ENCODE assay signal across 16 cellular contexts in the genomic region with DNA sequence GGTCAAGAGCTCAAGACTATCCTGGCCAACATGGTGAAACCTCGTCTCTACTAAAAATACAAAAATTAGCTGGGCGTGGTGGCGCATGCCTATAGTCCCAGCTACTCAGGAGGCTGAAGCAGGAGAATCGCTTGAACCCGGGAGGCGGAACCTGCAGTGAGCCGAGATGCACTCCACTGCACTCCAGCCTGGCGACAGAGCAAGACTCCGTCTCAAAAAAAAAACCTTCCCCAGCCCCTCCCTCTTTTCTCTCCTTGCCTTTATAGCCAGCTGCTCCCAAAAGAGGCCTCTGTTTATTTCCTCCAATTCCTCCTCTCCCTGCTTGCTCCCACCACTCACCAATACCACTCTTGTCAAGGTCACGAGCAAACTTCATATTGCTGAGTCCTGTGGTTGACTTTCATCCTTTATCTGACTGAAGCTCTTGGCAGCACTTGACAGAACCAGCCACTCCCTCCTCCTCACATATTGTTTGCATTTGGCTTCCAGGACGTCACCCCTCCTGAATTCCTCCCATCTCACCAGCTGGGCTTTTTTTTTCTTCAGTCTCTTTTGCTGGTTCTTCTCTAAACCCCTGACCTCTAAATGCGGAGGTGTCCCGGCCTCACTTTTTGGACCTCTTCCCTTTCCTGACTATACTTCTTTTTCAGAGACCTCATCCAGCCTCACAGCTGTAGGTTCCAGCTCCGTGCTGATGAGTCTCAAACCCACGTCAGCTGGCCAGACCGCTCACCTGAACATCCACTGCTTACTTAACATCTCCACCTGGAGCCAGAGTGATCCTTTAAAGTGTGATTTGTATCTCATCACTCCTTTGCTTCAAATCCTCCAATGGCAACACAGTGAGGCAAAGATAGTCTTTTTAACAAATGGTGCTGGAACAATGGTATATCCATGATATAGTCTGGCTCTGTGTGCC.
DNase-seq lines count a peak whose midpoint lies in the region; ATAC-seq, FAIRE-seq and TF ChIP-seq lines count a peak whose summit lies in the region.
"Had no signal": no experiment of that assay in that cellular context is flagged by ENCODE, and none has a peak within 500 bp of the region (broad histone marks: within the 10 kb centered on the region; RNA-seq: fewer than 3 reads in every experiment).

No MANE protein-coding gene starts in this region.

- H3K4me1 ChIP-seq in IMR-90 (ENCODE audit: control insufficient read depth, insufficient read depth, low read length) (no peaks in the 10 kb centered on the region), K562 (replicated peaks in 1 of 2; ENCODE audit: control insufficient read depth in 2 of 2, insufficient read depth in 2 of 2, low read length in 2 of 2) (peaks cover 0 to 7% of the 10 kb centered on the region in 2 experiments; a peak in 3 of 5 replicates), mesendoderm (ENCODE audit: control insufficient read depth, low read depth, low read length) (no peaks in the 10 kb centered on the region), A673 (ENCODE audit: insufficient read depth, low read length, poor library complexity, severe bottlenecking) (no peaks in the 10 kb centered on the region)

- peak; percentile 95 for FAIRE-seq in K562 (lab: Jason Lieb, UNC)

- H3K18ac ChIP-seq in IMR-90 (ENCODE audit: low read depth, low read length), result no peak overlapping the region
- H3K18ac ChIP-seq in mesendoderm (ENCODE audit: low read length), result no peak overlapping the region

- TF ChIP-seq CTCF in IMR-90 (conservative IDR thresholded peaks at IDR 0.05; ENCODE audit: low read depth, low read length) (no peak), K562 (IDR thresholded peaks at IDR 0.05 in 2 of 3, conservative IDR thresholded peaks at IDR 0.05 in 1 of 3; ENCODE audit: insufficient read depth in 2 of 3, low read depth in 1 of 3, low read length in 3 of 3) (no peak), A673 (conservative IDR thresholded peaks at IDR 0.05; ENCODE audit: low read depth, low read length) (no peak)

- POLR2A ChIA-PET in IMR-90 (lab: Charles Lee; ENCODE audit: unreplicated experiment), result no interaction called here
- POLR2A ChIA-PET in K562 (lab: Yijun Ruan, JAX), result interaction anchor here (0.6 to 1.3 kb wide), 5 partner anchors 13 to 220 kb away, joined by 3 to 5 read pairs (median 3); no protein-coding TSS in a partner anchor
- POLR2A ChIA-PET in A673 (lab: Charles Lee; ENCODE audit: low non-redundant PET), result no interaction called here

- H3K56ac ChIP-seq in IMR-90 (ENCODE audit: extremely low read depth, insufficient read depth, low read length) (no peak overlapping the region), mesendoderm (ENCODE audit: low read length) (no peak overlapping the region)

- H2BK120ac ChIP-seq in IMR-90 (ENCODE audit: low read depth, low read length) (no peak overlapping the region), mesendoderm (ENCODE audit: low read depth, low read length) (no peak overlapping the region)

- H2AK9ac ChIP-seq in IMR-90 (replicated peaks; ENCODE audit: low read depth, low read length, poor library complexity), result no peak overlapping the region

- BruUV-seq in IMR-90 (replicated peaks; lab: Mats Ljungman, UMichigan), result no TSS peak
- BruUV-seq in K562 (replicated peaks; lab: Mats Ljungman, UMichigan), result no TSS peak
- no TSS peak for BruUV-seq in A673 (replicated peaks; lab: Mats Ljungman, UMichigan)

- H4K20me1 ChIP-seq in IMR-90 (ENCODE audit: insufficient read depth, low read length) (no peaks in the 10 kb centered on the region), K562 (replicated peaks; ENCODE audit: control insufficient read depth, insufficient read depth, low read length) (no peaks in the 10 kb centered on the region)

- no peaks in the 10 kb centered on the region for H3K27me3 ChIP-seq in IMR-90 (ENCODE audit: control insufficient read depth, insufficient read depth, low read length)
- no peaks in the 10 kb centered on the region for H3K27me3 ChIP-seq in K562 (ENCODE audit: control insufficient read depth in 2 of 2, insufficient read depth in 2 of 2, low read length in 2 of 2)
- H3K27me3 ChIP-seq in mesendoderm (ENCODE audit: insufficient read depth, low read length, poor library complexity), result no peaks in the 10 kb centered on the region
- H3K27me3 ChIP-seq in A673 (replicated peaks; ENCODE audit: insufficient read depth, low read depth, low read length, poor library complexity), result no peaks in the 10 kb centered on the region

- TF ChIP-seq RAD21 in IMR-90 (IDR thresholded peaks at IDR 0.05; ENCODE audit: low read length), result no peak
- no peak for TF ChIP-seq RAD21 in K562 (CRISPR knock-in tag; conservative IDR thresholded peaks at IDR 0.05 in 1 of 2, IDR thresholded peaks at IDR 0.05 in 1 of 2)

- H3K79me1 ChIP-seq in IMR-90 (ENCODE audit: low read depth in 1 of 2, low read length in 2 of 2) (no peaks in the 10 kb centered on the region), mesendoderm (ENCODE audit: low read length) (no peaks in the 10 kb centered on the region)

- H3K23ac ChIP-seq in IMR-90 (ENCODE audit: low read depth, low read length) (no peak overlapping the region), mesendoderm (ENCODE audit: low read length) (no peak overlapping the region)

- no peaks in the 10 kb centered on the region for H3K9me1 ChIP-seq in IMR-90 (ENCODE audit: insufficient read depth, low read length)
- H3K9me1 ChIP-seq in K562 (ENCODE audit: control insufficient read depth, insufficient read depth, low read length), result no peaks in the 10 kb centered on the region

- H4K5ac ChIP-seq in IMR-90 (ENCODE audit: low read depth, low read length), result no peak overlapping the region
- no peak overlapping the region for H4K5ac ChIP-seq in mesendoderm (ENCODE audit: low read length)

- TF ChIP-seq EP300 in K562 (IDR thresholded peaks at IDR 0.05; ENCODE audit: low read length), result no peak

- DNase-seq in DMS53 treated with DMSO at 0.1 percent for 48 hours (lab: John Stamatoyannopoulos, UW; ENCODE audit: unreplicated experiment), result peak; percentile 39
- DNase-seq in IMR-90, result peak; percentile 78
- peak in 2 of 4 experiments; percentile 58 to 75 for DNase-seq in K562 (ENCODE audit: extremely low read depth in 1 of 4, low spot score in 3 of 4)
- DNase-seq in mesendoderm, result peak; percentile 26
- DNase-seq in NOMO-1 (lab: John Stamatoyannopoulos, UW; ENCODE audit: unreplicated experiment in 2 of 2), result no peak
- DNase-seq in A673 (ENCODE audit: low spot score), result no peak
- DNase-seq: activated CD4-positive, alpha-beta memory T cell treated with anti-CD3 and anti-CD28 coated beads for 36 hours; aorta; DMS153; glutamatergic neuron; H9; NCI-H1694; SHP77; stimulated activated CD4-positive, alpha-beta T cell treated with anti-CD3 and anti-CD28 coated beads, Interleukin-12 subunit alpha, Interleukin-12 subunit beta, amount 100 ng/mL, for 4 hours had no signal

- H2BK5ac ChIP-seq in IMR-90 (ENCODE audit: low read depth, low read length, poor library complexity, severe bottlenecking) (no peak overlapping the region), mesendoderm (ENCODE audit: low read length) (no peak overlapping the region)

- TF ChIP-seq POLR2A in IMR-90 (IDR thresholded peaks at IDR 0.05; ENCODE audit: low read depth, low read length) (no peak), K562 (conservative IDR thresholded peaks at IDR 0.05) (no peak)

- H3K9me3 ChIP-seq in IMR-90 (ENCODE audit: control insufficient read depth, insufficient read depth, low read length), result no peaks in the 10 kb centered on the region
- H3K9me3 ChIP-seq in K562 (replicated peaks; ENCODE audit: control insufficient read depth, insufficient read depth, low read depth, low read length), result no peaks in the 10 kb centered on the region
- H3K9me3 ChIP-seq in A673 (ENCODE audit: low read depth, low read length, poor library complexity, severe bottlenecking), result no peaks in the 10 kb centered on the region

- H3K4me2 ChIP-seq in IMR-90 (ENCODE audit: low read depth, low read length), result no peak overlapping the region
- peak overlapping the region; percentile 66 for H3K4me2 ChIP-seq in K562 (ENCODE audit: insufficient read depth, low read length)
- no peak overlapping the region for H3K4me2 ChIP-seq in mesendoderm (ENCODE audit: low read length)

- intact Hi-C loops in IMR-90 (cut with micrococcal nuclease), result no loop called here
- intact Hi-C loops in K562 (cut with micrococcal nuclease), result no loop called here
- intact Hi-C loops in A673 (cut with micrococcal nuclease; ENCODE audit: unreplicated experiment), result no loop called here

- H2AFZ ChIP-seq in IMR-90 (replicated peaks; ENCODE audit: low read length, poor library complexity), result peak overlapping the region; percentile 28
- peak overlapping the region; percentile 84 for H2AFZ ChIP-seq in K562 (ENCODE audit: low read depth, low read length)

- H4K8ac ChIP-seq in IMR-90 (ENCODE audit: low read depth in 2 of 2, low read length in 2 of 2) (no peak overlapping the region), mesendoderm (ENCODE audit: low read depth, low read length) (no peak overlapping the region)

- H2BK15ac ChIP-seq in IMR-90 (ENCODE audit: low read depth, low read length), result no peak overlapping the region
- H2BK15ac ChIP-seq in mesendoderm (replicated peaks; ENCODE audit: low read depth), result no peak overlapping the region

- peak; percentile 82 for ATAC-seq in IMR-90 (ENCODE audit: low read depth)
- ATAC-seq in K562, result peak; percentile 96
- ATAC-seq in GM18870 (IDR thresholded peaks at IDR 0.05; ENCODE audit: unreplicated experiment), result no peak
- ATAC-seq in GM21515 (IDR thresholded peaks at IDR 0.05; ENCODE audit: unreplicated experiment), result no peak

- 39% methylated on average over 10 of the region's 16 CpGs; no CpG with 5 or more reads in 1 of the 2 experiments for WGBS in IMR-90 (ENCODE audit: extremely low coverage in 2 of 2, insufficient read length in 1 of 2), 2 experiments
- WGBS in K562 (ENCODE audit: insufficient coverage, low coverage, missing lambda C conversion rate), result 17% methylated on average over 11 of the region's 16 CpGs
- WGBS in mesendoderm (ENCODE audit: extremely low coverage, insufficient coverage, low lambda C conversion rate), result no CpG with 5 or more reads among the region's 16 CpGs

- no peak overlapping the region for H3K27ac ChIP-seq in IMR-90 (ENCODE audit: insufficient read depth, low read length)
- no peak overlapping the region for H3K27ac ChIP-seq in K562 (ENCODE audit: extremely low read depth, low read depth, low read length)
- no peak overlapping the region for H3K27ac ChIP-seq in mesendoderm (ENCODE audit: low read depth, low read length)
- H3K27ac ChIP-seq in A673 (ENCODE audit: low read depth, low read length, poor library complexity, severe bottlenecking), result no peak overlapping the region

- in situ Hi-C loops in IMR-90 (cut with MboI; ENCODE audit: low sequenced_read_pairs), result no loop called here
- in situ Hi-C loops in K562 (cut with MboI), result no loop called here

- H3K79me2 ChIP-seq in K562 (ENCODE audit: control insufficient read depth, insufficient read depth, low read length) (no peaks in the 10 kb centered on the region), mesendoderm (ENCODE audit: control insufficient read depth, insufficient read depth, low read length) (no peaks in the 10 kb centered on the region)

- dilution Hi-C loops in IMR-90 (cut with HindIII; ENCODE audit: low sequenced_read_pairs, unreplicated experiment), result no loop called here

- no peak overlapping the region for H4K91ac ChIP-seq in IMR-90 (ENCODE audit: insufficient read depth, low read depth, low read length)

- H2AK5ac ChIP-seq in IMR-90 (ENCODE audit: low read depth, low read length) (no peak overlapping the region), mesendoderm (ENCODE audit: low read length) (no peak overlapping the region)

- H3K4me3 ChIP-seq in IMR-90 (ENCODE audit: insufficient read depth, low read depth, low read length) (no peak overlapping the region), K562 (no peak overlapping the region), mesendoderm (ENCODE audit: low read length) (no peak overlapping the region), A673 (ENCODE audit: low read depth, low read length, poor library complexity, severe bottlenecking) (no peak overlapping the region)

- H3K9ac ChIP-seq in IMR-90 (ENCODE audit: low read depth, low read length), result no peak overlapping the region
- H3K9ac ChIP-seq in K562 (ENCODE audit: insufficient read depth in 1 of 2, low read depth in 2 of 2, low read length in 2 of 2), result peak overlapping the region in 1 of 2 experiments; percentile 64; a peak in 1 of 4 replicates
- no peak overlapping the region for H3K9ac ChIP-seq in mesendoderm (ENCODE audit: low read length)

- no peaks in the 10 kb centered on the region for H3K36me3 ChIP-seq in IMR-90 (ENCODE audit: control insufficient read depth, insufficient read depth, low read length)
- H3K36me3 ChIP-seq in K562 (ENCODE audit: control insufficient read depth, insufficient read depth, low read length), result no peaks in the 10 kb centered on the region
- no peaks in the 10 kb centered on the region for H3K36me3 ChIP-seq in mesendoderm (ENCODE audit: control insufficient read depth, insufficient read depth, low read length)
- no peaks in the 10 kb centered on the region for H3K36me3 ChIP-seq in A673 (ENCODE audit: insufficient read depth, low read length, poor library complexity, severe bottlenecking)

- CTCF ChIA-PET in IMR-90 (lab: Yijun Ruan, JAX) (interaction anchor here (1.1 kb wide), 1 partner anchor 43 kb away, joined by 5 read pairs; no protein-coding TSS in a partner anchor), K562 (lab: Yijun Ruan, JAX; ENCODE audit: low intra/inter-chr PET ratio) (no interaction called here), A673 (lab: Charles Lee) (no interaction called here)

- H2BK20ac ChIP-seq in IMR-90 (ENCODE audit: low read depth, low read length), result no peak overlapping the region

- no peak overlapping the region for H3K4ac ChIP-seq in IMR-90 (ENCODE audit: low read depth, low read length)
- H3K4ac ChIP-seq in mesendoderm (ENCODE audit: low read depth, low read length), result no peak overlapping the region

- no peak overlapping the region for H3K14ac ChIP-seq in IMR-90 (replicated peaks; ENCODE audit: low read depth, low read length)

Comparison
In these comparisons a context has a peak if more than half of its experiments do, and no peak if none do; other contexts are left out.
1. DNase-seq: peak in DMS53 treated with DMSO at 0.1 percent for 48 hours (single experiment), IMR-90 (single experiment) and mesendoderm (single experiment); none in NOMO-1 (0 of 2) and A673 (single experiment).
2. ATAC-seq: peak in IMR-90 (single experiment) and K562 (single experiment); none in GM18870 (single experiment) and GM21515 (single experiment).